8 cellular contexts compared by ENCODE assay signal in genomic region chr6:27830665-27831433, GRCh38.
DNase-seq lines count a peak whose midpoint lies in the region; ATAC-seq and TF ChIP-seq lines count a peak whose summit lies in the region.
"Not testable (repeated sequence)": the region's sequence is repeated elsewhere in the genome, so short reads cannot be mapped to it uniquely, and the experiment has no call there.

No MANE protein-coding gene starts in this region.

- POLR2A ChIA-PET in Caco-2 (lab: Charles Lee): interaction anchor here (0.7 to 9.8 kb wide), 7 partner anchors 16 to 64 kb away, joined by 3 to 325 read pairs (median 6); a partner anchor contains a TSS

- H3K27ac ChIP-seq in spleen: peak overlapping the region; percentile 80 to 96 (median 91)

- WGBS in spleen, 5 donors: 1 to 5% (median 2%) methylated on average over 28 to 34 of the region's 51 CpGs

- intact Hi-C loops in Caco-2 (cut with micrococcal nuclease; ENCODE audit: unreplicated experiment): loop anchor here (10.0 kb wide), 2 partner anchors 1556 to 1806 kb away; a partner anchor contains a TSS
- intact Hi-C loops in activated CD4-positive, alpha-beta T cell treated with anti-CD3 and anti-CD28 coated beads, Interleukin-2, amount 10 ng/mL, durations not matched to agents 24 days and 14 days (cut with micrococcal nuclease): loop anchor here (10.0 kb wide), 2 partner anchors 1706 to 1806 kb away; a partner anchor contains a TSS
- intact Hi-C loops in dendritic cell treated with granulocyte-macrophage colony-stimulating factor and Interleukin-4, amounts not matched to agents 40 ng/mL and 50 ng/mL, for 4 days (cut with micrococcal nuclease): not testable (repeated sequence)
- intact Hi-C loops in spleen (cut with DNase I; ENCODE audit: low total_unique reads): loop anchor here (5.0 kb wide), 1 partner anchor 36 kb away; a partner anchor contains a TSS

- not testable (repeated sequence) for H3K27me3 ChIP-seq in Caco-2 (replicated peaks; ENCODE audit: control insufficient read depth, insufficient read depth, low read length); spleen (replicated peaks in 1 of 7)

- not testable (repeated sequence) for H3K36me3 ChIP-seq in Caco-2 (ENCODE audit: control insufficient read depth, insufficient read depth, low read length)
- H3K36me3 ChIP-seq in spleen: peaks cover 0 to 13% (median 0%) of the 10 kb centered on the region in 6 donors

- H3K4me1 Mint-ChIP-seq in Caco-2 (ENCODE audit: low read depth, unreplicated experiment): peaks cover 11% of the 10 kb centered on the region
- peaks cover 39% of the 10 kb centered on the region for H3K4me1 Mint-ChIP-seq in activated CD4-positive, alpha-beta T cell treated with anti-CD3 and anti-CD28 coated beads, Interleukin-2, amount 10 ng/mL, durations not matched to agents 24 days and 14 days
- H3K4me1 Mint-ChIP-seq in dendritic cell treated with granulocyte-macrophage colony-stimulating factor and Interleukin-4, amounts not matched to agents 40 ng/mL and 50 ng/mL, for 4 days (ENCODE audit: low read depth): peaks cover 16% of the 10 kb centered on the region

- not testable (repeated sequence) for H3K4me1 ChIP-seq in Caco-2
- peaks cover 11 to 64% (median 37%) of the 10 kb centered on the region in 6 donors for H3K4me1 ChIP-seq in spleen

- CTCF ChIA-PET in Caco-2 (lab: Charles Lee): not testable (repeated sequence)

- DNase-seq in Caco-2: not testable (repeated sequence)
- peak; percentile 82 for DNase-seq in NCI-H748 (lab: John Stamatoyannopoulos, UW; ENCODE audit: unreplicated experiment)
- peak; percentile 88 for DNase-seq in activated CD4-positive, alpha-beta T cell treated with anti-CD3 and anti-CD28 coated beads, Interleukin-2, amount 10 ng/mL, durations not matched to agents 24 days and 14 days
- DNase-seq in left kidney (ENCODE audit: low read depth, low spot score): peak; percentile 76
- peak; percentile 85 for DNase-seq in spleen

- BruUV-seq in Caco-2 (replicated peaks; lab: Mats Ljungman, UMichigan): TSS peak; percentile 85

- H3K36me3 Mint-ChIP-seq in Caco-2 (ENCODE audit: insufficient read depth, unreplicated experiment): peaks cover 64% of the 10 kb centered on the region
- H3K36me3 Mint-ChIP-seq in activated CD4-positive, alpha-beta T cell treated with anti-CD3 and anti-CD28 coated beads, Interleukin-2, amount 10 ng/mL, durations not matched to agents 24 days and 14 days (ENCODE audit: low read depth): not testable (repeated sequence)
- peaks cover 12% of the 10 kb centered on the region for H3K36me3 Mint-ChIP-seq in dendritic cell treated with granulocyte-macrophage colony-stimulating factor and Interleukin-4, amounts not matched to agents 40 ng/mL and 50 ng/mL, for 4 days (ENCODE audit: low read depth)

- H3K4me3 Mint-ChIP-seq in Caco-2 (ENCODE audit: unreplicated experiment): peak overlapping the region; percentile 95
- H3K4me3 Mint-ChIP-seq in activated CD4-positive, alpha-beta T cell treated with anti-CD3 and anti-CD28 coated beads, Interleukin-2, amount 10 ng/mL, durations not matched to agents 24 days and 14 days: peak overlapping the region; percentile 91
- H3K4me3 Mint-ChIP-seq in dendritic cell treated with granulocyte-macrophage colony-stimulating factor and Interleukin-4, amounts not matched to agents 40 ng/mL and 50 ng/mL, for 4 days: peak overlapping the region; percentile 79

- H3K9me3 Mint-ChIP-seq in Caco-2 (ENCODE audit: unreplicated experiment); activated CD4-positive, alpha-beta T cell treated with anti-CD3 and anti-CD28 coated beads, Interleukin-2, amount 10 ng/mL, durations not matched to agents 24 days and 14 days; dendritic cell treated with granulocyte-macrophage colony-stimulating factor and Interleukin-4, amounts not matched to agents 40 ng/mL and 50 ng/mL, for 4 days: not testable (repeated sequence)

- peak overlapping the region; percentile 99 for H3K27ac Mint-ChIP-seq in Caco-2 (ENCODE audit: unreplicated experiment)
- H3K27ac Mint-ChIP-seq in activated CD4-positive, alpha-beta T cell treated with anti-CD3 and anti-CD28 coated beads, Interleukin-2, amount 10 ng/mL, durations not matched to agents 24 days and 14 days: peak overlapping the region; percentile 94
- peak overlapping the region; percentile 89 for H3K27ac Mint-ChIP-seq in dendritic cell treated with granulocyte-macrophage colony-stimulating factor and Interleukin-4, amounts not matched to agents 40 ng/mL and 50 ng/mL, for 4 days

- peak; percentile 73 for ATAC-seq in GM19395 (IDR thresholded peaks at IDR 0.05; ENCODE audit: unreplicated experiment)
- peak; percentile 59 for ATAC-seq in HG03103 (IDR thresholded peaks at IDR 0.05; ENCODE audit: low read depth, unreplicated experiment)

- H3K27me3 Mint-ChIP-seq in Caco-2 (ENCODE audit: insufficient read depth, unreplicated experiment); activated CD4-positive, alpha-beta T cell treated with anti-CD3 and anti-CD28 coated beads, Interleukin-2, amount 10 ng/mL, durations not matched to agents 24 days and 14 days; dendritic cell treated with granulocyte-macrophage colony-stimulating factor and Interleukin-4, amounts not matched to agents 40 ng/mL and 50 ng/mL, for 4 days: not testable (repeated sequence)

- not testable (repeated sequence) for TF ChIP-seq CTCF in Caco-2 (IDR thresholded peaks at IDR 0.05; ENCODE audit: insufficient read depth in 1 of 2, low read depth in 1 of 2, low read length in 1 of 2, severe bottlenecking in 1 of 2, unreplicated experiment in 1 of 2); spleen (IDR thresholded peaks at IDR 0.05 in 8 of 11, conservative IDR thresholded peaks at IDR 0.05 in 3 of 11)

- H3K4me3 ChIP-seq in Caco-2 (ENCODE audit: low read depth, low read length) (peak overlapping the region; percentile 53), spleen (peak overlapping the region; percentile 20 to 77 (median 42))

- TF ChIP-seq POLR2A in spleen (IDR thresholded peaks at IDR 0.05): peak in 1 of 3 donors; percentile 33

- H3K9me3 ChIP-seq in Caco-2, spleen: not testable (repeated sequence)
